In the genomic region with DNA sequence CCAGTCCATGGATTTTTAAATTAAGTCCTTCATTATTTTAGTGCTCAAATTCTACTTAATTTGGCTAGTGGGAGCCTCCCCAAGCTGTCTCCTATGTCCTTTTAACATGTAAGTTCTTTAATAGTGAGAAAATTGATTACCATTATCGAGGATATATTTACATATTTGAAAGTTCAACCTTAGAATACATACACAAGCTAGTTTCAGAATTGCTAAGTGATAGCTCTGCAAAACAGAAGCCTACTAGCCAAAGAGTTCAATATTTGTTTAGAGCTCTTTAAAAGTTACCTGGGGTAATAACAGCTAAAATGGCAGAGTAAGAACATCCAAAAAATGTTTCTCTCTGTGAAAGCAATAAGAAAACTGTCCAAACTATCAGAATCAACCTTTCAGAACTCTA, we compare ENCODE assay signal across 26 cellular contexts. TPM values are rescaled to one million over a fixed set of nuclear protein-coding genes. Genes with fewer than 3 reads are reported as not detected.
"Had no signal": no experiment of that assay in that cellular context is flagged by ENCODE, and none has a peak within 500 bp of the region (broad histone marks: within the 10 kb centered on the region; RNA-seq: fewer than 3 reads in every experiment).

No MANE protein-coding gene starts in this region.

- H3K9me3 ChIP-seq: ovary, psoas muscle, right lobe of liver, sigmoid colon, stomach, thoracic aorta, thyroid gland, tibial nerve, upper lobe of left lung, vagina had no signal

- H3K9ac ChIP-seq: neural progenitor cell, parathyroid adenoma had no signal

- H3K4me1 ChIP-seq: neural progenitor cell, psoas muscle, right lobe of liver, sigmoid colon, stomach, thyroid gland, tibial nerve, upper lobe of left lung, vagina had no signal

- H3K27ac Mint-ChIP-seq: natural killer cell treated with Interleukin-12 subunit alpha and Interleukin-12 subunit beta and Interleukin-15 and Interleukin-18, amount 100 ng/mL, for 72 hours; neural progenitor cell; progenitor cell of endocrine pancreas; stimulated activated effector memory CD8-positive, alpha-beta T cell treated with anti-CD3 and anti-CD28 coated beads, Interleukin-12 subunit alpha, Interleukin-12 subunit beta, amount 100 ng/mL, for 72 hours; stimulated activated naive B cell treated with anti-CD40 and anti-IgM and Interleukin-4, amounts not matched to agents 10 μg/mL and 1 μg/mL and 100 μg/mL, for 72 hours; stimulated activated naive CD8-positive, alpha-beta T cell treated with anti-CD3 and anti-CD28 coated beads, Interleukin-15, Interleukin-2, amounts not matched to agents 100 ng/mL and 50 ng/mL, for 24 hours had no signal

- H3K27ac ChIP-seq: neural progenitor cell, ovary, parathyroid adenoma, psoas muscle, right lobe of liver, sigmoid colon, stomach, thoracic aorta, thyroid gland, tibial nerve, upper lobe of left lung, vagina had no signal

- H3K4me1 Mint-ChIP-seq: neural progenitor cell; stimulated activated effector memory CD8-positive, alpha-beta T cell treated with anti-CD3 and anti-CD28 coated beads, Interleukin-12 subunit alpha, Interleukin-12 subunit beta, amount 100 ng/mL, for 72 hours had no signal

- H3K27me3 ChIP-seq: neural progenitor cell, ovary, right lobe of liver, sigmoid colon, stomach, thyroid gland, tibial nerve, upper lobe of left lung, vagina had no signal

- ATAC-seq: natural killer cell treated with Interleukin-12 subunit alpha and Interleukin-12 subunit beta and Interleukin-15 and Interleukin-18, amount 100 ng/mL, for 72 hours; psoas muscle; right cardiac atrium; stimulated activated effector memory CD8-positive, alpha-beta T cell treated with anti-CD3 and anti-CD28 coated beads, Interleukin-12 subunit alpha, Interleukin-12 subunit beta, amount 100 ng/mL, for 72 hours; stimulated activated naive B cell treated with anti-CD40 and anti-IgM and Interleukin-4, amounts not matched to agents 10 μg/mL and 1 μg/mL and 100 μg/mL, for 72 hours had no signal

- H3K36me3 ChIP-seq: neural progenitor cell, ovary, thoracic aorta had no signal

- H3K4me3 Mint-ChIP-seq: natural killer cell treated with Interleukin-12 subunit alpha and Interleukin-12 subunit beta and Interleukin-15 and Interleukin-18, amount 100 ng/mL, for 72 hours; neural progenitor cell; stimulated activated effector memory CD8-positive, alpha-beta T cell treated with anti-CD3 and anti-CD28 coated beads, Interleukin-12 subunit alpha, Interleukin-12 subunit beta, amount 100 ng/mL, for 72 hours; stimulated activated naive B cell treated with anti-CD40 and anti-IgM and Interleukin-4, amounts not matched to agents 10 μg/mL and 1 μg/mL and 100 μg/mL, for 72 hours; stimulated activated naive CD8-positive, alpha-beta T cell treated with anti-CD3 and anti-CD28 coated beads, Interleukin-15, Interleukin-2, amounts not matched to agents 100 ng/mL and 50 ng/mL, for 24 hours had no signal

- H3K9me3 Mint-ChIP-seq: natural killer cell treated with Interleukin-12 subunit alpha and Interleukin-12 subunit beta and Interleukin-15 and Interleukin-18, amount 100 ng/mL, for 72 hours; neural progenitor cell; stimulated activated effector memory CD8-positive, alpha-beta T cell treated with anti-CD3 and anti-CD28 coated beads, Interleukin-12 subunit alpha, Interleukin-12 subunit beta, amount 100 ng/mL, for 72 hours; stimulated activated naive B cell treated with anti-CD40 and anti-IgM and Interleukin-4, amounts not matched to agents 10 μg/mL and 1 μg/mL and 100 μg/mL, for 72 hours; stimulated activated naive CD8-positive, alpha-beta T cell treated with anti-CD3 and anti-CD28 coated beads, Interleukin-15, Interleukin-2, amounts not matched to agents 100 ng/mL and 50 ng/mL, for 24 hours had no signal

- DNase-seq: occipital lobe; ovary; posterior cingulate gyrus; psoas muscle; right lobe of liver; sigmoid colon; small intestine; stimulated activated CD4-positive, alpha-beta T cell treated with anti-CD3 and anti-CD28 coated beads, Interleukin-15, amount 100 ng/mL, for 24 hours; stimulated activated CD4-positive, alpha-beta T cell treated with anti-CD3 and anti-CD28 coated beads, Interleukin-2, amount 100 ng/mL, for 24 hours; stimulated activated CD4-positive, alpha-beta T cell treated with anti-CD3 and anti-CD28 coated beads, Interleukin-2, amount 100 ng/mL, for 48 hours; stimulated activated CD4-positive, alpha-beta T cell treated with anti-CD3 and anti-CD28 coated beads, Interleukin-4, amount 100 ng/mL, for 24 hours; stimulated activated naive B cell treated with anti-CD40 and anti-IgM and Interleukin-4, amounts not matched to agents 10 μg/mL and 1 μg/mL and 100 μg/mL, for 72 hours; stimulated activated naive CD4-positive, alpha-beta T cell treated with Interleukin-2 at 50 U/mL for 16 hours; stomach; thyroid gland; upper lobe of left lung had no signal

- H3K27me3 Mint-ChIP-seq: natural killer cell treated with Interleukin-12 subunit alpha and Interleukin-12 subunit beta and Interleukin-15 and Interleukin-18, amount 100 ng/mL, for 72 hours; progenitor cell of endocrine pancreas; stimulated activated naive B cell treated with anti-CD40 and anti-IgM and Interleukin-4, amounts not matched to agents 10 μg/mL and 1 μg/mL and 100 μg/mL, for 72 hours; stimulated activated naive CD8-positive, alpha-beta T cell treated with anti-CD3 and anti-CD28 coated beads, Interleukin-15, Interleukin-2, amounts not matched to agents 100 ng/mL and 50 ng/mL, for 24 hours had no signal

- H3K4me3 ChIP-seq: neural progenitor cell, ovary, psoas muscle, right lobe of liver, sigmoid colon, stomach, thoracic aorta, thyroid gland, tibial nerve, upper lobe of left lung, vagina had no signal

RNA-seq across cellular contexts. Expression of gene LOX, which starts 48.2 kb away (rescaled TPM):
- total RNA-seq: natural killer cell treated with Interleukin-12 subunit alpha and Interleukin-12 subunit beta and Interleukin-15 and Interleukin-18, amount 100 ng/mL, for 72 hours had no signal
